24 cellular contexts compared by ENCODE assay signal in genomic region chr2:26570083-26570430, GRCh38.
DNase-seq lines count a peak whose midpoint lies in the region; ATAC-seq, FAIRE-seq and TF ChIP-seq lines count a peak whose summit lies in the region.
"Had no signal": no experiment of that assay in that cellular context is flagged by ENCODE, and none has a peak within 500 bp of the region (broad histone marks: within the 10 kb centered on the region; RNA-seq: fewer than 3 reads in every experiment).

No MANE protein-coding gene starts in this region.

- TF ChIP-seq POLR2A in GM12892 (IDR thresholded peaks at IDR 0.05; ENCODE audit: low read depth, low read length) = no peak

- peaks cover 4% of the 10 kb centered on the region for H3K36me3 Mint-ChIP-seq in astrocyte (ENCODE audit: low read depth, unreplicated experiment)
- no peaks in the 10 kb centered on the region for H3K36me3 Mint-ChIP-seq in neural progenitor cell
- H3K36me3 Mint-ChIP-seq: CD8-positive, alpha-beta memory T cell had no signal

- no peaks in the 10 kb centered on the region for H3K36me3 ChIP-seq in astrocyte (ENCODE audit: insufficient read depth, low read length)
- no peaks in the 10 kb centered on the region for H3K36me3 ChIP-seq in aorta (ENCODE audit: control insufficient read depth in 1 of 2, insufficient read depth in 2 of 2, low read length in 1 of 2)
- H3K36me3 ChIP-seq in neural progenitor cell = no peaks in the 10 kb centered on the region

- no peaks in the 10 kb centered on the region for H4K20me1 ChIP-seq in astrocyte (ENCODE audit: insufficient read depth, low read length)
- no peaks in the 10 kb centered on the region for H4K20me1 ChIP-seq in neural progenitor cell (ENCODE audit: low read depth)

- H3K27me3 ChIP-seq in astrocyte (ENCODE audit: insufficient read depth, low read length) (peaks cover 57% of the 10 kb centered on the region), aorta (ENCODE audit: control insufficient read depth in 1 of 2, insufficient read depth in 2 of 2, low read length in 1 of 2) (no peaks in the 10 kb centered on the region), neural progenitor cell (peaks cover 5% of the 10 kb centered on the region)

- no peak overlapping the region for H3K9ac ChIP-seq in astrocyte (ENCODE audit: low read length)
- H3K9ac ChIP-seq in neural progenitor cell = no peak overlapping the region

- H3K4me1 ChIP-seq in astrocyte (ENCODE audit: insufficient read depth, low read length) (no peaks in the 10 kb centered on the region), aorta (ENCODE audit: control insufficient read depth in 1 of 2, insufficient read depth in 2 of 2, low read length in 2 of 2) (no peaks in the 10 kb centered on the region), neural progenitor cell (peaks cover 17% of the 10 kb centered on the region)

- WGBS in aorta, 2 donors = 84 to 85% methylated on average over 8 of the region's 8 CpGs

- no peaks in the 10 kb centered on the region for H3K9me3 ChIP-seq in astrocyte (ENCODE audit: insufficient read depth, low read depth, low read length)
- H3K9me3 ChIP-seq in aorta (ENCODE audit: control insufficient read depth, low read length) = no peaks in the 10 kb centered on the region
- H3K9me3 ChIP-seq in neural progenitor cell (ENCODE audit: low read depth) = no peaks in the 10 kb centered on the region

- FAIRE-seq in astrocyte (lab: Jason Lieb, UNC) = no peak
- FAIRE-seq in GM12892 (lab: Jason Lieb, UNC) = no peak
- FAIRE-seq: GM18507, RCC 7860 had no signal

- no peak overlapping the region for H3K4me2 ChIP-seq in astrocyte (ENCODE audit: low read length)
- H3K4me2 ChIP-seq in neural progenitor cell = no peak overlapping the region

- H3K4me1 Mint-ChIP-seq in astrocyte (ENCODE audit: low read depth, unreplicated experiment) (peaks cover 2% of the 10 kb centered on the region), neural progenitor cell (peaks cover 20% of the 10 kb centered on the region)
- H3K4me1 Mint-ChIP-seq: B cell; CD8-positive, alpha-beta memory T cell had no signal

- no peak for TF ChIP-seq CTCF in astrocyte (IDR thresholded peaks at IDR 0.05; ENCODE audit: insufficient read depth, low read depth, low read length)
- no peak for TF ChIP-seq CTCF in neural progenitor cell (IDR thresholded peaks at IDR 0.05)

- H3K9me3 Mint-ChIP-seq in astrocyte (ENCODE audit: unreplicated experiment) (peaks cover 9% of the 10 kb centered on the region), neural progenitor cell (no peaks in the 10 kb centered on the region)
- H3K9me3 Mint-ChIP-seq: CD8-positive, alpha-beta memory T cell; H9; HFFc6 had no signal

- ATAC-seq in aorta (ENCODE audit: low FRiP score) = no peak

- peaks cover 83% of the 10 kb centered on the region for H3K27me3 Mint-ChIP-seq in astrocyte (ENCODE audit: low read depth, unreplicated experiment)
- peaks cover 13% of the 10 kb centered on the region for H3K27me3 Mint-ChIP-seq in neural progenitor cell (ENCODE audit: insufficient read depth, low read depth)

- H3K4me3 Mint-ChIP-seq in astrocyte (ENCODE audit: unreplicated experiment) = no peak overlapping the region
- H3K4me3 Mint-ChIP-seq in neural progenitor cell = no peak overlapping the region
- H3K4me3 Mint-ChIP-seq: B cell; CD8-positive, alpha-beta memory T cell; H9; HFFc6 had no signal

- H3F3A ChIP-seq in neural progenitor cell (ENCODE audit: low read depth) = peaks cover 14% of the 10 kb centered on the region

- intact Hi-C loops in aorta (cut with DNase I) = loop anchor here in 1 of 2 donors (5.0 kb wide), 1 partner anchor 68 kb away; no protein-coding TSS in a partner anchor

- H3K27ac Mint-ChIP-seq in astrocyte (ENCODE audit: unreplicated experiment) (peak overlapping the region; percentile 50), neural progenitor cell (no peak overlapping the region)
- H3K27ac Mint-ChIP-seq: B cell; CD8-positive, alpha-beta memory T cell; H9; HFFc6 had no signal

- no peak overlapping the region for H3K4me3 ChIP-seq in astrocyte (ENCODE audit: insufficient read depth, low read depth, low read length)
- no peak overlapping the region for H3K4me3 ChIP-seq in aorta (ENCODE audit: low read length in 2 of 2)
- no peak overlapping the region for H3K4me3 ChIP-seq in neural progenitor cell

- no peaks in the 10 kb centered on the region for H3K79me2 ChIP-seq in astrocyte (ENCODE audit: insufficient read depth, low read length)
- H3K79me2 ChIP-seq in neural progenitor cell (ENCODE audit: low read depth) = no peaks in the 10 kb centered on the region

- H3K27ac ChIP-seq in astrocyte (ENCODE audit: low read depth, low read length) = no peak overlapping the region
- H3K27ac ChIP-seq in aorta (ENCODE audit: low read depth in 1 of 2, low read length in 2 of 2) = no peak overlapping the region
- no peak overlapping the region for H3K27ac ChIP-seq in neural progenitor cell
- H3K27ac ChIP-seq: 22Rv1, C4-2B had no signal

- DNase-seq in activated CD8-positive, alpha-beta memory T cell treated with anti-CD3 and anti-CD28 coated beads, Interleukin-2, amount 50 U/mL, for 4 hours = peak; percentile 9
- DNase-seq in activated CD8-positive, alpha-beta memory T cell treated with anti-CD3 and anti-CD28 coated beads for 24 hours = no peak
- DNase-seq in astrocyte (ENCODE audit: low read depth) (no peak), mesenteric fat pad (ENCODE audit: low spot score) (peak; percentile 30), aorta (peak; percentile 6 to 8), neural progenitor cell (ENCODE audit: low spot score) (no peak), GM12892 (ENCODE audit: insufficient read length) (no peak)
- DNase-seq: CD8-positive, alpha-beta memory T cell; DMS153; H9; HFFc6; KBM-7; MV-4-11; NCI-H1105; NCI-H1436 treated with DMSO at 0.1 percent for 48 hours; NCI-H187 treated with DMSO at 0.1 percent for 48 hours; NCI-H446; NCI-H524 treated with DMSO at 0.1 percent for 48 hours; NCI-H774 had no signal

- H2AFZ ChIP-seq in astrocyte (ENCODE audit: low read depth, low read length) (no peak overlapping the region), neural progenitor cell (replicated peaks) (no peak overlapping the region)

Comparison
In these comparisons a context has a peak if more than half of its experiments do, and no peak if none do; other contexts are left out.
1. DNase-seq: peak in activated CD8-positive, alpha-beta memory T cell treated with anti-CD3 and anti-CD28 coated beads, Interleukin-2, amount 50 U/mL, for 4 hours (single experiment), mesenteric fat pad (single experiment) and aorta (2 of 2); none in activated CD8-positive, alpha-beta memory T cell treated with anti-CD3 and anti-CD28 coated beads for 24 hours (single experiment), astrocyte (single experiment), neural progenitor cell (single experiment) and GM12892 (single experiment).